In genomic region chr3:27357665-27358258, GRCh38 we compare ENCODE assay signal across 9 cellular contexts. TPM values are rescaled to one million over a fixed set of nuclear protein-coding genes. Genes with fewer than 3 reads are reported as not detected.
A peak's percentile ranks its signal among the peaks of the same experiment; 100 is the strongest.
DNase-seq lines count a peak whose midpoint lies in the region; ATAC-seq and TF ChIP-seq lines count a peak whose summit lies in the region.
"Had no signal": no experiment of that assay in that cellular context is flagged by ENCODE, and none has a peak within 500 bp of the region (broad histone marks: within the 10 kb centered on the region; RNA-seq: fewer than 3 reads in every experiment).

No MANE protein-coding gene starts in this region.

- ATAC-seq in T-helper 17 cell (peak; percentile 91), left lobe of liver (peak; percentile 85)

- no peaks in the 10 kb centered on the region for H3K36me3 ChIP-seq in GM23248 (ENCODE audit: low read depth)
- H3K36me3 ChIP-seq: neutrophil had no signal

- in situ Hi-C loops in GM23248 (cut with MboI) = no loop called here

- H2AFZ ChIP-seq in GM23248 = no peak overlapping the region

- no peaks in the 10 kb centered on the region for H3K9me3 Mint-ChIP-seq in brain

- no peak overlapping the region for H3K9ac ChIP-seq in GM23248

- H3K4me3 ChIP-seq in GM23248 = no peak overlapping the region

- H3K4me1 Mint-ChIP-seq in T-helper 17 cell (peaks cover 44% of the 10 kb centered on the region), brain (peaks cover 9% of the 10 kb centered on the region)

- no peak overlapping the region for H3K4me3 Mint-ChIP-seq in T-helper 17 cell
- H3K4me3 Mint-ChIP-seq in brain = no peak overlapping the region

- no peaks in the 10 kb centered on the region for H3K79me2 ChIP-seq in GM23248 (ENCODE audit: insufficient read depth)

- peaks cover 2% of the 10 kb centered on the region for H3K36me3 Mint-ChIP-seq in T-helper 17 cell (ENCODE audit: low read depth)
- no peaks in the 10 kb centered on the region for H3K36me3 Mint-ChIP-seq in brain

- H3K4me2 ChIP-seq in GM23248 (ENCODE audit: unreplicated experiment) = no peak overlapping the region

- H4K20me1 ChIP-seq in GM23248 (ENCODE audit: insufficient read depth) = no peaks in the 10 kb centered on the region

- WGBS in GM23248 (ENCODE audit: low coverage in 1 of 2, low lambda C conversion rate in 2 of 2, missing lambda C conversion rate in 2 of 2), 2 experiments = 61 to 63% methylated on average over 1 of the region's 1 CpG

- no peaks in the 10 kb centered on the region for H3K9me2 ChIP-seq in GM23248 (ENCODE audit: insufficient read depth)

- H3K27me3 Mint-ChIP-seq in T-helper 17 cell = no peaks in the 10 kb centered on the region
- H3K27me3 Mint-ChIP-seq in brain = peaks cover 4% of the 10 kb centered on the region

- peak overlapping the region; percentile 47 for H3K27ac Mint-ChIP-seq in T-helper 17 cell
- H3K27ac Mint-ChIP-seq in brain = no peak overlapping the region

- no peak overlapping the region for H3K27ac ChIP-seq in GM23248
- H3K27ac ChIP-seq: neutrophil had no signal

- peak; percentile 32 to 53 for DNase-seq in NCI-H2081 (lab: John Stamatoyannopoulos, UW)
- no peak for DNase-seq in NCI-H2081 treated with DMSO at 0.1 percent for 48 hours (lab: John Stamatoyannopoulos, UW)
- peak; percentile 66 for DNase-seq in GM23248
- DNase-seq in KG1 (lab: John Stamatoyannopoulos, UW) = peak; percentile 56
- DNase-seq in T-helper 17 cell = peak in 2 of 3 donors; percentile 25 to 42
- DNase-seq in left lobe of liver (ENCODE audit: low spot score) = no peak
- peak; percentile 17 to 20 for DNase-seq in stimulated activated CD8-positive, alpha-beta memory T cell treated with anti-CD3 and anti-CD28 coated beads, Interleukin-4, amount 100 ng/mL, for 4 hours (ENCODE audit: low read depth in 2 of 2, low spot score in 1 of 2)

- peaks cover 64% of the 10 kb centered on the region for H3F3A ChIP-seq in GM23248 (ENCODE audit: insufficient read depth)

- H3K9me3 ChIP-seq in GM23248 (ENCODE audit: low read depth) (no peaks in the 10 kb centered on the region), T-helper 17 cell (ENCODE audit: control insufficient read depth, low read length, poor library complexity, severe bottlenecking) (no peaks in the 10 kb centered on the region)
- H3K9me3 ChIP-seq: neutrophil had no signal

- TF ChIP-seq CTCF in brain (conservative IDR thresholded peaks at IDR 0.05) = peak; percentile 49 to 69

- H3K27me3 ChIP-seq in GM23248 (replicated peaks; ENCODE audit: insufficient read depth) = no peaks in the 10 kb centered on the region
- H3K27me3 ChIP-seq: neutrophil had no signal

- H3K4me1 ChIP-seq in GM23248 (ENCODE audit: insufficient read depth) = peaks cover 25% of the 10 kb centered on the region

RNA-seq across cellular contexts. Expression of gene NEK10, which starts 11.4 kb away (rescaled TPM):
- 7.6 and 9.5 TPM in 2 replicates for total RNA-seq in GM23248 (2014; rRNA removed; shearing (Covaris generic))
- polyA plus RNA-seq in GM23248 (2016; fragmentation: Nextera tagmentation; extraction: Ambion mirVana) (1.7 and 3.2 TPM in 2 replicates), brain (ENCODE audit: insufficient read depth, low read depth, low replicate concordance) (0.20 TPM)
- total RNA-seq in T-helper 17 cell (1 to 10 TPM; 1.7 to 2.3 TPM), left lobe of liver (2.4 TPM)

Comparison
In these comparisons a context has a peak if more than half of its experiments do, and no peak if none do; other contexts are left out.
1. DNase-seq: peak in NCI-H2081 (2 of 2), GM23248 (single experiment), KG1 (single experiment), T-helper 17 cell (2 of 3) and stimulated activated CD8-positive, alpha-beta memory T cell treated with anti-CD3 and anti-CD28 coated beads, Interleukin-4, amount 100 ng/mL, for 4 hours (2 of 2); none in NCI-H2081 treated with DMSO at 0.1 percent for 48 hours (single experiment) and left lobe of liver (single experiment).